1 cellular context compared by ENCODE assay signal in the genomic region with DNA sequence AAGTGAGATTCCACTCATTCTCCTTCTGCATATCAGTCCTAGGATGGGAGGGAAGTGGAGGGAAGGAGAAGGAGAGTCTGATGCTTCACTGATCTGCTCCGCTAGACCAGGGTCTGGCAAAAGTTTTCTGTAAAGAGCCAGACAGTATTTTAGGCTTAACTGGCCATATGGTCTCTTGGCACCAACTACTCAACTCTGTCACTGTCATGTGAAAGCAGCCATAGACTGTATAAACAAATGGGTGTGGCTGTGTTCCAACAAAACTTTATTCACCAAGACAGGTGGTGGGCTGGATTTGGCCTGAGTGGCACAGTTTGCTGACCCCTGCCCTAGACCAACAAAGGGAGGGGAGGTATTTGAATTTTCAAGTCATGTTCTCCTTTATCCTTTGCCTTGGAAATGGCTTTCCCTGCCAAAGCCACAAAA.
A peak's percentile ranks its signal among the peaks of the same experiment; 100 is the strongest.
TF ChIP-seq lines count a peak whose summit lies in the region.

No MANE protein-coding gene starts in this region.

TF ChIP-seq in HepG2, 621 proteins besides CTCF, POLR2A, EP300 and RAD21:
- peak; percentile 87 for TF ChIP-seq RBM22 (optimal IDR thresholded peaks at IDR 0.05; ENCODE audit: low read length)
- TF ChIP-seq ZNF530 (CRISPR knock-in tag; IDR thresholded peaks at IDR 0.05; ENCODE audit: low read depth) = no peak
- no peak for TF ChIP-seq ZNF724P (CRISPR knock-in tag; IDR thresholded peaks at IDR 0.05; ENCODE audit: borderline replicate concordance)
- no peak for TF ChIP-seq RORA (CRISPR knock-in tag; IDR thresholded peaks at IDR 0.05)
- TF ChIP-seq, protein P1, sequence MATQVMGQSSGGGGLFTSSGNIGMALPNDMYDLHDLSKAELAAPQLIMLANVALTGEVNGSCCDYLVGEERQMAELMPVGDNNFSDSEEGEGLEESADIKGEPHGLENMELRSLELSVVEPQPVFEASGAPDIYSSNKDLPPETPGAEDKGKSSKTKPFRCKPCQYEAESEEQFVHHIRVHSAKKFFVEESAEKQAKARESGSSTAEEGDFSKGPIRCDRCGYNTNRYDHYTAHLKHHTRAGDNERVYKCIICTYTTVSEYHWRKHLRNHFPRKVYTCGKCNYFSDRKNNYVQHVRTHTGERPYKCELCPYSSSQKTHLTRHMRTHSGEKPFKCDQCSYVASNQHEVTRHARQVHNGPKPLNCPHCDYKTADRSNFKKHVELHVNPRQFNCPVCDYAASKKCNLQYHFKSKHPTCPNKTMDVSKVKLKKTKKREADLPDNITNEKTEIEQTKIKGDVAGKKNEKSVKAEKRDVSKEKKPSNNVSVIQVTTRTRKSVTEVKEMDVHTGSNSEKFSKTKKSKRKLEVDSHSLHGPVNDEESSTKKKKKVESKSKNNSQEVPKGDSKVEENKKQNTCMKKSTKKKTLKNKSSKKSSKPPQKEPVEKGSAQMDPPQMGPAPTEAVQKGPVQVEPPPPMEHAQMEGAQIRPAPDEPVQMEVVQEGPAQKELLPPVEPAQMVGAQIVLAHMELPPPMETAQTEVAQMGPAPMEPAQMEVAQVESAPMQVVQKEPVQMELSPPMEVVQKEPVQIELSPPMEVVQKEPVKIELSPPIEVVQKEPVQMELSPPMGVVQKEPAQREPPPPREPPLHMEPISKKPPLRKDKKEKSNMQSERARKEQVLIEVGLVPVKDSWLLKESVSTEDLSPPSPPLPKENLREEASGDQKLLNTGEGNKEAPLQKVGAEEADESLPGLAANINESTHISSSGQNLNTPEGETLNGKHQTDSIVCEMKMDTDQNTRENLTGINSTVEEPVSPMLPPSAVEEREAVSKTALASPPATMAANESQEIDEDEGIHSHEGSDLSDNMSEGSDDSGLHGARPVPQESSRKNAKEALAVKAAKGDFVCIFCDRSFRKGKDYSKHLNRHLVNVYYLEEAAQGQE (IDR thresholded peaks at IDR 0.05; ENCODE audit: borderline replicate concordance in 1 of 2, low read depth in 1 of 2, low read length in 2 of 2) = no peak
- no peak for TF ChIP-seq NFKBIZ (CRISPR knock-in tag; IDR thresholded peaks at IDR 0.05)
- TF ChIP-seq DR1 (CRISPR knock-in tag; IDR thresholded peaks at IDR 0.05) = no peak
- no peak for TF ChIP-seq SRSF4 (IDR thresholded peaks at IDR 0.05; ENCODE audit: low read depth, low read length, poor library complexity, severe bottlenecking)
- TF ChIP-seq CAMTA2 (CRISPR knock-in tag; IDR thresholded peaks at IDR 0.05; ENCODE audit: borderline replicate concordance) = no peak
- no peak for TF ChIP-seq SIN3A (IDR thresholded peaks at IDR 0.05; ENCODE audit: borderline replicate concordance, low read depth, low read length)
- TF ChIP-seq MEIS2 (CRISPR knock-in tag; IDR thresholded peaks at IDR 0.05) = no peak
- TF ChIP-seq, protein P2, sequence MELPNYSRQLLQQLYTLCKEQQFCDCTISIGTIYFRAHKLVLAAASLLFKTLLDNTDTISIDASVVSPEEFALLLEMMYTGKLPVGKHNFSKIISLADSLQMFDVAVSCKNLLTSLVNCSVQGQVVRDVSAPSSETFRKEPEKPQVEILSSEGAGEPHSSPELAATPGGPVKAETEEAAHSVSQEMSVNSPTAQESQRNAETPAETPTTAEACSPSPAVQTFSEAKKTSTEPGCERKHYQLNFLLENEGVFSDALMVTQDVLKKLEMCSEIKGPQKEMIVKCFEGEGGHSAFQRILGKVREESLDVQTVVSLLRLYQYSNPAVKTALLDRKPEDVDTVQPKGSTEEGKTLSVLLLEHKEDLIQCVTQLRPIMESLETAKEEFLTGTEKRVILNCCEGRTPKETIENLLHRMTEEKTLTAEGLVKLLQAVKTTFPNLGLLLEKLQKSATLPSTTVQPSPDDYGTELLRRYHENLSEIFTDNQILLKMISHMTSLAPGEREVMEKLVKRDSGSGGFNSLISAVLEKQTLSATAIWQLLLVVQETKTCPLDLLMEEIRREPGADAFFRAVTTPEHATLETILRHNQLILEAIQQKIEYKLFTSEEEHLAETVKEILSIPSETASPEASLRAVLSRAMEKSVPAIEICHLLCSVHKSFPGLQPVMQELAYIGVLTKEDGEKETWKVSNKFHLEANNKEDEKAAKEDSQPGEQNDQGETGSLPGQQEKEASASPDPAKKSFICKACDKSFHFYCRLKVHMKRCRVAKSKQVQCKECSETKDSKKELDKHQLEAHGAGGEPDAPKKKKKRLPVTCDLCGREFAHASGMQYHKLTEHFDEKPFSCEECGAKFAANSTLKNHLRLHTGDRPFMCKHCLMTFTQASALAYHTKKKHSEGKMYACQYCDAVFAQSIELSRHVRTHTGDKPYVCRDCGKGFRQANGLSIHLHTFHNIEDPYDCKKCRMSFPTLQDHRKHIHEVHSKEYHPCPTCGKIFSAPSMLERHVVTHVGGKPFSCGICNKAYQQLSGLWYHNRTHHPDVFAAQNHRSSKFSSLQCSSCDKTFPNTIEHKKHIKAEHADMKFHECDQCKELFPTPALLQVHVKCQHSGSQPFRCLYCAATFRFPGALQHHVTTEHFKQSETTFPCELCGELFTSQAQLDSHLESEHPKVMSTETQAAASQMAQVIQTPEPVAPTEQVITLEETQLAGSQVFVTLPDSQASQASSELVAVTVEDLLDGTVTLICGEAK (IDR thresholded peaks at IDR 0.05) = no peak
- TF ChIP-seq, protein P2 (CRISPR knock-in tag; IDR thresholded peaks at IDR 0.05) = peak; percentile 79; the same call in 1 of the 2 replicates
- TF ChIP-seq ZNF136 (CRISPR knock-in tag; IDR thresholded peaks at IDR 0.05; ENCODE audit: low read depth) = no peak
